Comparison of ENCODE assay signal across 1 cellular context in the genomic region with DNA sequence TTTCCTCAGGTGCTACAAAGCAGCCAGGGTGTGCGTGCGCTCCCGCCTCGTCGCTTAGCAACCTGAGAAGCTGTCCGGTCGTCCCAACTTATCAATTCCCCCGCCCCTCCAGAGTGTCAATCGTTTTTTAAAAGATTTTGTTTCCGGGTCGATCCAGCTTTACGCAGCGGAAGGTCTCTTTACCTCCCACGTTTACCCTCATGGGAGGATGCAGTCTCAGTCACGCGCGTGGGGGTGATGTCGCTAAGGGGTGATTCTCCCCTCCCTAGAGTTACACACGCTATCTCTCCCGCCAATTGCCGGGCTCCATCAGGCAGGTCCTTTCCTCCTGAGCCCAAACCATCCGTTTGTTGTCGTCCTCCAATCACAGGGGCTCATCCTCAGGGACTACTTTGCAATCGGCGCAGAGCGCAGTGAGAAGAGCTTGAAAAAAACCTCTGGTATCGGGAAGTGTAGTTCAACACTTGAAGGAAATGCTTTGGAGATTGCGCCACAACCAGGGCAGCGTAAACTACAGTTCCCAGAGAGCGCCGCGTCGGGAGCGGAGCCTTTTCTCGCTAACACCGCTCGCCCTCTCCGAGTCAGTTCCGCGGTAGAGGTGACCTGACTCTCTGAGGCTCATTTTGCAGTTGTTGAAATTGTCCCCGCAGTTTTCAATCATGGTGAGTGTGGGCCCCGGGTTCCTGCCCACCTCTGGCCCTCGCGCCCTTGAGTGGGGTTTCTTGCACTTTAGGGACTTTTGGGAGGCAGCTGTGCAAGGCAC.
TF ChIP-seq lines count a peak whose summit lies in the region.

Gene MDH1 (plus strand): TSS at position 579 of the 763 bp plus-strand sequence. CDS start 81 bp downstream, at position 660.
A gene with protein sequence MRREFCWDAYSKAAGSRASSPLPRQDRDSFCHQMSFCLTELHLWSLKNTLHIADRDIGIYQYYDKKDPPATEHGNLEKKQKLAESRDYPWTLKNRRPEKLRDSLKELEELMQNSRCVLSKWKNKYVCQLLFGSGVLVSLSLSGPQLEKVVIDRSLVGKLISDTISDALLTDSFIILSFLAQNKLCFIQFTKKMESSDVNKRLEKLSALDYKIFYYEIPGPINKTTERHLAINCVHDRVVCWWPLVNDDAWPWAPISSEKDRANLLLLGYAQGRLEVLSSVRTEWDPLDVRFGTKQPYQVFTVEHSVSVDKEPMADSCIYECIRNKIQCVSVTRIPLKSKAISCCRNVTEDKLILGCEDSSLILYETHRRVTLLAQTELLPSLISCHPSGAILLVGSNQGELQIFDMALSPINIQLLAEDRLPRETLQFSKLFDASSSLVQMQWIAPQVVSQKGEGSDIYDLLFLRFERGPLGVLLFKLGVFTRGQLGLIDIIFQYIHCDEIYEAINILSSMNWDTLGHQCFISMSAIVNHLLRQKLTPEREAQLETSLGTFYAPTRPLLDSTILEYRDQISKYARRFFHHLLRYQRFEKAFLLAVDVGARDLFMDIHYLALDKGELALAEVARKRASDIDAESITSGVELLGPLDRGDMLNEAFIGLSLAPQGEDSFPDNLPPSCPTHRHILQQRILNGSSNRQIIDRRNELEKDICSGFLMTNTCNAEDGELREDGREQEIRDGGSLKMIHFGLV (minus strand): TSS at position 93 of the 763 bp plus-strand sequence. CDS start 206 bp downstream, outside the sequence.

TF ChIP-seq in K562, 482 proteins besides CTCF, POLR2A, EP300 and RAD21 (continued from another document and continues in another):
- TF ChIP-seq ZNF609 (CRISPR knock-in tag; IDR thresholded peaks at IDR 0.05; ENCODE audit: borderline replicate concordance) (no peak), SNIP1 (IDR thresholded peaks at IDR 0.05; ENCODE audit: low read depth) (no peak), CHD4 (IDR thresholded peaks at IDR 0.05; ENCODE audit: insufficient read depth, insufficient replicate concordance, low read depth, low read length, poor library complexity, severe bottlenecking) (no peak), DIDO1 (tag; IDR thresholded peaks at IDR 0.05; ENCODE audit: low read depth) (peak; percentile 94), ZNF347 (CRISPR knock-in tag; IDR thresholded peaks at IDR 0.05; ENCODE audit: low read depth) (no peak), ZNF408 (CRISPR knock-in tag; IDR thresholded peaks at IDR 0.05; ENCODE audit: low read depth) (no peak), ZNF445 (CRISPR knock-in tag; IDR thresholded peaks at IDR 0.05; ENCODE audit: low read depth) (0 out of 2 replicates have a peak, but pooled peaks have one; percentile 48), ID3 (CRISPR knock-in tag; IDR thresholded peaks at IDR 0.05) (no peak), ID3 (tag; IDR thresholded peaks at IDR 0.05) (peak; percentile 90), SMAD1 (IDR thresholded peaks at IDR 0.05; ENCODE audit: low read depth, low read length, partially characterized antibody) (no peak), ETV5 (CRISPR knock-in tag; IDR thresholded peaks at IDR 0.05; ENCODE audit: low read depth) (no peak), MTA2 (IDR thresholded peaks at IDR 0.05; ENCODE audit: low read depth) (no peak), ZNF561 (CRISPR knock-in tag; conservative IDR thresholded peaks at IDR 0.05) (no peak), GABPB1 (CRISPR knock-in tag; IDR thresholded peaks at IDR 0.05) (peak; percentile 88), FOXM1 (IDR thresholded peaks at IDR 0.05; ENCODE audit: low read depth) (peak; percentile 78), FOXM1 (CRISPR knock-in tag; IDR thresholded peaks at IDR 0.05; ENCODE audit: low read depth) (no peak), RNF219 (CRISPR knock-in tag; IDR thresholded peaks at IDR 0.05) (no peak), SP2 (IDR thresholded peaks at IDR 0.05; ENCODE audit: extremely low read depth, low read depth, low read length, poor library complexity, severe bottlenecking) (no peak), AFF1 (IDR thresholded peaks at IDR 0.05; ENCODE audit: low read depth in 1 of 2, partially characterized antibody in 2 of 2) (peak; percentile 89 to 100), ZNF311 (CRISPR knock-in tag; IDR thresholded peaks at IDR 0.05) (peak; percentile 83; the same call in 1 of the 2 replicates), KAT7 (CRISPR knock-in tag; IDR thresholded peaks at IDR 0.05; ENCODE audit: borderline replicate concordance) (peak; percentile 53; the same call in 1 of the 2 replicates), NR2C1 (IDR thresholded peaks at IDR 0.05) (peak; percentile 98), NR2C1 (tag; IDR thresholded peaks at IDR 0.05) (peak; percentile 97), ZNF3 (CRISPR knock-in tag; IDR thresholded peaks at IDR 0.05) (no peak), RBM14 (IDR thresholded peaks at IDR 0.05; ENCODE audit: borderline replicate concordance, insufficient read depth, low read depth, low read length) (no peak), ZNF133 (CRISPR knock-in tag; IDR thresholded peaks at IDR 0.05) (no peak), SOX6 (IDR thresholded peaks at IDR 0.05) (no peak; the same call in 1 of the 2 replicates), L3MBTL2 (IDR thresholded peaks at IDR 0.05) (peak; percentile 75), HEY1 (CRISPR knock-in tag; IDR thresholded peaks at IDR 0.05; ENCODE audit: borderline replicate concordance) (no peak), ETS2 (tag; IDR thresholded peaks at IDR 0.05; ENCODE audit: borderline replicate concordance, poor library complexity, severe bottlenecking) (no peak), FOS (IDR thresholded peaks at IDR 0.05; ENCODE audit: extremely low read depth, insufficient read length) (peak; percentile 19), MTF1 (CRISPR knock-in tag; IDR thresholded peaks at IDR 0.05; ENCODE audit: borderline replicate concordance) (no peak)
- TF ChIP-seq, protein P1, sequence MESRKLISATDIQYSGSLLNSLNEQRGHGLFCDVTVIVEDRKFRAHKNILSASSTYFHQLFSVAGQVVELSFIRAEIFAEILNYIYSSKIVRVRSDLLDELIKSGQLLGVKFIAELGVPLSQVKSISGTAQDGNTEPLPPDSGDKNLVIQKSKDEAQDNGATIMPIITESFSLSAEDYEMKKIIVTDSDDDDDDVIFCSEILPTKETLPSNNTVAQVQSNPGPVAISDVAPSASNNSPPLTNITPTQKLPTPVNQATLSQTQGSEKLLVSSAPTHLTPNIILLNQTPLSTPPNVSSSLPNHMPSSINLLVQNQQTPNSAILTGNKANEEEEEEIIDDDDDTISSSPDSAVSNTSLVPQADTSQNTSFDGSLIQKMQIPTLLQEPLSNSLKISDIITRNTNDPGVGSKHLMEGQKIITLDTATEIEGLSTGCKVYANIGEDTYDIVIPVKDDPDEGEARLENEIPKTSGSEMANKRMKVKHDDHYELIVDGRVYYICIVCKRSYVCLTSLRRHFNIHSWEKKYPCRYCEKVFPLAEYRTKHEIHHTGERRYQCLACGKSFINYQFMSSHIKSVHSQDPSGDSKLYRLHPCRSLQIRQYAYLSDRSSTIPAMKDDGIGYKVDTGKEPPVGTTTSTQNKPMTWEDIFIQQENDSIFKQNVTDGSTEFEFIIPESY (CRISPR knock-in tag; IDR thresholded peaks at IDR 0.05), result peak; percentile 60
- TF ChIP-seq, protein P2, sequence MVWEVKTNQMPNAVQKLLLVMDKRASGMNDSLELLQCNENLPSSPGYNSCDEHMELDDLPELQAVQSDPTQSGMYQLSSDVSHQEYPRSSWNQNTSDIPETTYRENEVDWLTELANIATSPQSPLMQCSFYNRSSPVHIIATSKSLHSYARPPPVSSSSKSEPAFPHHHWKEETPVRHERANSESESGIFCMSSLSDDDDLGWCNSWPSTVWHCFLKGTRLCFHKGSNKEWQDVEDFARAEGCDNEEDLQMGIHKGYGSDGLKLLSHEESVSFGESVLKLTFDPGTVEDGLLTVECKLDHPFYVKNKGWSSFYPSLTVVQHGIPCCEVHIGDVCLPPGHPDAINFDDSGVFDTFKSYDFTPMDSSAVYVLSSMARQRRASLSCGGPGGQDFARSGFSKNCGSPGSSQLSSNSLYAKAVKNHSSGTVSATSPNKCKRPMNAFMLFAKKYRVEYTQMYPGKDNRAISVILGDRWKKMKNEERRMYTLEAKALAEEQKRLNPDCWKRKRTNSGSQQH (CRISPR knock-in tag; IDR thresholded peaks at IDR 0.05), result no peak
- TF ChIP-seq, protein P3, sequence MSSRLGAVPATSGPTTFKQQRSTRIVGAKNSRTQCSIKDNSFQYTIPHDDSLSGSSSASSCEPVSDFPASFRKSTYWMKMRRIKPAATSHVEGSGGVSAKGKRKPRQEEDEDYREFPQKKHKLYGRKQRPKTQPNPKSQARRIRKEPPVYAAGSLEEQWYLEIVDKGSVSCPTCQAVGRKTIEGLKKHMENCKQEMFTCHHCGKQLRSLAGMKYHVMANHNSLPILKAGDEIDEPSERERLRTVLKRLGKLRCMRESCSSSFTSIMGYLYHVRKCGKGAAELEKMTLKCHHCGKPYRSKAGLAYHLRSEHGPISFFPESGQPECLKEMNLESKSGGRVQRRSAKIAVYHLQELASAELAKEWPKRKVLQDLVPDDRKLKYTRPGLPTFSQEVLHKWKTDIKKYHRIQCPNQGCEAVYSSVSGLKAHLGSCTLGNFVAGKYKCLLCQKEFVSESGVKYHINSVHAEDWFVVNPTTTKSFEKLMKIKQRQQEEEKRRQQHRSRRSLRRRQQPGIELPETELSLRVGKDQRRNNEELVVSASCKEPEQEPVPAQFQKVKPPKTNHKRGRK (tag; IDR thresholded peaks at IDR 0.05), result no peak
- TF ChIP-seq, protein P4, sequence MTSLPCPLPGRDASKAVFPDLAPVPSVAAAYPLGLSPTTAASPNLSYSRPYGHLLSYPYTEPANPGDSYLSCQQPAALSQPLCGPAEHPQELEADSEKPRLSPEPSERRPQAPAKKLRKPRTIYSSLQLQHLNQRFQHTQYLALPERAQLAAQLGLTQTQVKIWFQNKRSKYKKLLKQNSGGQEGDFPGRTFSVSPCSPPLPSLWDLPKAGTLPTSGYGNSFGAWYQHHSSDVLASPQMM (CRISPR knock-in tag; IDR thresholded peaks at IDR 0.05), result no peak
